8 cellular contexts compared by ENCODE assay signal in the genomic region with DNA sequence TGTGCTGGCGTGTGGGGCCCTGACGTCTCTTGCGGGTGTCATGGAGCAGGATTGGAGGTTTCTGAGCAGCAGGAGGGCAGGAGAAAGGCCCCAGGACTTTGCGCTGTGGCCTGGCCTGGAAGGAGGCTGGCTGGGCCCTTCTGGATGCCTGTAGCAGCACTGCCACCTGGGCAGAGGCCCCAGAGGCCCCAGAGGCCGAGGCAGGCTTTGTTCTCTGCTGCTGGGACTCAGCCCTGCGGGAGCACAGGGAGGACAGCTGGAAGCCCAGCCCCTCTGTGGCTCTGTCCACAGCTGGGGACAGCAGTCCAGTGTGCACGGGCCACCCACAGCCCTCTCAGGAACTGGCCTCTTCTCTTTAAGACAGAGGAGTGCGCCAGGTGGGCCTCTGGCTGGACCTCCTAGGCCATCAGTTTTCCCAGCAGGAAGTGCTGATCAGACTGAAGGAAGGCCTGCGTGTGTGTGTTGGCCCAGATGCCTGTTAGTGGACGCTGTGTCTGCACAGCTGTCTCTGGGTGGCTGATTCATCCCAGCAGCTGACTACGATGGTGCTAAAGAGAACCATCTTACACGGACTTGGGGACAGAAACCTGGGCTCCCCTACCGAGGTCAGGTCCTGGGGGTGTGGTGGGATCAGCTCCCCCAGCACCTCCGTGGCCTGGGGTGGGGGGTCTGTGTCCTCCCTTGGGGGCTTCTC. TPM values are rescaled to one million over a fixed set of nuclear protein-coding genes. Genes with fewer than 3 reads are reported as not detected.
DNase-seq lines count a peak whose midpoint lies in the region; ATAC-seq, FAIRE-seq and TF ChIP-seq lines count a peak whose summit lies in the region.

No MANE protein-coding gene starts in this region.

- TF ChIP-seq CTCF in fibroblast of pulmonary artery (IDR thresholded peaks at IDR 0.05; ENCODE audit: low read length, missing control alignments) = no peak

- H3K4me3 ChIP-seq in fibroblast of pulmonary artery (replicated peaks; ENCODE audit: low read depth, low read length) = no peak overlapping the region

- FAIRE-seq in GM12892 (lab: Jason Lieb, UNC) = no peak

- peak; percentile 88 for DNase-seq in GM03348 (ENCODE audit: low spot score)
- DNase-seq in RKO (ENCODE audit: low spot score) = peak; percentile 28
- peak; percentile 79 for DNase-seq in fibroblast of pulmonary artery (ENCODE audit: low read depth)
- peak; percentile 71 for DNase-seq in retina
- no peak for DNase-seq in mesenteric fat pad (ENCODE audit: low spot score)
- no peak for DNase-seq in GM12892 (ENCODE audit: insufficient read length)

- ATAC-seq in GM19463 (IDR thresholded peaks at IDR 0.05; ENCODE audit: unreplicated experiment) (no peak), HG03045 (IDR thresholded peaks at IDR 0.05; ENCODE audit: unreplicated experiment) (no peak)

- no peak for TF ChIP-seq POLR2A in GM12892 (IDR thresholded peaks at IDR 0.05; ENCODE audit: low read depth, low read length)

RNA-seq across cellular contexts. Expression of gene ZNF750, which starts 26.8 kb away (rescaled TPM):
- total RNA-seq in mesenteric fat pad = 0.26 TPM
- 0.45 TPM for polyA plus RNA-seq in GM12892 (2012; ENCODE audit: missing spikeins)

Comparison
In these comparisons a context has a peak if more than half of its experiments do, and no peak if none do; other contexts are left out.
1. DNase-seq: peak in GM03348 (single experiment), RKO (single experiment), fibroblast of pulmonary artery (single experiment) and retina (single experiment); none in mesenteric fat pad (single experiment) and GM12892 (single experiment).